19 cellular contexts compared by ENCODE assay signal in genomic region chr3:134693804-134694203, GRCh38. TPM values are rescaled to one million over a fixed set of nuclear protein-coding genes. Genes with fewer than 3 reads are reported as not detected.
"Had no signal": no experiment of that assay in that cellular context is flagged by ENCODE, and none has a peak within 500 bp of the region (broad histone marks: within the 10 kb centered on the region; RNA-seq: fewer than 3 reads in every experiment).

No MANE protein-coding gene starts in this region.

- H3K36me3 Mint-ChIP-seq: activated CD4-positive, alpha-beta memory T cell treated with anti-CD3 and anti-CD28 coated beads for 36 hours; activated CD8-positive, alpha-beta memory T cell treated with anti-CD3 and anti-CD28 coated beads, Interleukin-2, amount 10 ng/mL, durations not matched to agents 7 days and 5 days; activated naive CD8-positive, alpha-beta T cell; brain; memory B cell; natural killer cell treated with Interleukin-12 subunit alpha and Interleukin-12 subunit beta and Interleukin-15 and Interleukin-18, amount 100 ng/mL, for 72 hours had no signal

- H3K4me3 ChIP-seq: right lobe of liver, tibial artery had no signal

- H3K27ac ChIP-seq: epithelial cell of prostate, right lobe of liver, tibial artery, WERI-Rb-1 had no signal

- H3K27me3 ChIP-seq: right lobe of liver, tibial artery had no signal

- H3K4me1 ChIP-seq: right lobe of liver had no signal

- H3K9me3 ChIP-seq: right lobe of liver, tibial artery had no signal

- H3K4me1 Mint-ChIP-seq: activated CD4-positive, alpha-beta T cell treated with anti-CD3 and anti-CD28 coated beads for 36 hours; activated CD8-positive, alpha-beta memory T cell treated with anti-CD3 and anti-CD28 coated beads, Interleukin-2, amount 10 ng/mL, durations not matched to agents 7 days and 5 days; memory B cell; T-helper 17 cell had no signal

- H3K9me3 Mint-ChIP-seq: activated CD4-positive, alpha-beta memory T cell treated with anti-CD3 and anti-CD28 coated beads for 36 hours; brain; memory B cell; natural killer cell treated with Interleukin-12 subunit alpha and Interleukin-12 subunit beta and Interleukin-15 and Interleukin-18, amount 100 ng/mL, for 72 hours had no signal

- DNase-seq: activated CD4-positive, alpha-beta memory T cell treated with anti-CD3 and anti-CD28 coated beads for 36 hours; activated CD4-positive, alpha-beta T cell treated with anti-CD3 and anti-CD28 coated beads for 36 hours; activated CD8-positive, alpha-beta memory T cell treated with anti-CD3 and anti-CD28 coated beads, Interleukin-2, amount 10 ng/mL, durations not matched to agents 7 days and 5 days; activated T-cell treated with anti-CD3 and anti-CD28 coated beads, Interleukin-2, amount 50 U/mL, for 1 hour; dermis blood vessel endothelial cell; effector memory CD8-positive, alpha-beta T cell; foreskin melanocyte; occipital lobe; right lobe of liver; stimulated activated CD4-positive, alpha-beta T cell treated with anti-CD3 and anti-CD28 coated beads, Interleukin-1b, Interleukin-23, amount 100 ng/mL, for 48 hours; T-helper 17 cell; tibial artery; WERI-Rb-1 had no signal

- H3K27me3 Mint-ChIP-seq: activated CD4-positive, alpha-beta T cell treated with anti-CD3 and anti-CD28 coated beads for 36 hours; activated naive CD8-positive, alpha-beta T cell had no signal

- H3K27ac Mint-ChIP-seq: activated CD4-positive, alpha-beta memory T cell treated with anti-CD3 and anti-CD28 coated beads for 36 hours; activated CD4-positive, alpha-beta T cell treated with anti-CD3 and anti-CD28 coated beads for 36 hours; activated CD8-positive, alpha-beta memory T cell treated with anti-CD3 and anti-CD28 coated beads, Interleukin-2, amount 10 ng/mL, durations not matched to agents 7 days and 5 days; activated naive CD8-positive, alpha-beta T cell; effector memory CD8-positive, alpha-beta T cell; memory B cell; natural killer cell treated with Interleukin-12 subunit alpha and Interleukin-12 subunit beta and Interleukin-15 and Interleukin-18, amount 100 ng/mL, for 72 hours; progenitor cell of endocrine pancreas; T-helper 17 cell had no signal

- H3K4me3 Mint-ChIP-seq: activated CD4-positive, alpha-beta memory T cell treated with anti-CD3 and anti-CD28 coated beads for 36 hours; activated CD4-positive, alpha-beta T cell treated with anti-CD3 and anti-CD28 coated beads for 36 hours; activated CD8-positive, alpha-beta memory T cell treated with anti-CD3 and anti-CD28 coated beads, Interleukin-2, amount 10 ng/mL, durations not matched to agents 7 days and 5 days; activated naive CD8-positive, alpha-beta T cell; brain; effector memory CD8-positive, alpha-beta T cell; memory B cell; natural killer cell treated with Interleukin-12 subunit alpha and Interleukin-12 subunit beta and Interleukin-15 and Interleukin-18, amount 100 ng/mL, for 72 hours; T-helper 17 cell had no signal

- H3K36me3 ChIP-seq: right lobe of liver, tibial artery, WERI-Rb-1 had no signal

RNA-seq across cellular contexts. Expression of gene KY, which starts 43.0 kb away (rescaled TPM):
- total RNA-seq: activated CD4-positive, alpha-beta memory T cell treated with anti-CD3 and anti-CD28 coated beads for 36 hours; activated CD4-positive, alpha-beta T cell treated with anti-CD3 and anti-CD28 coated beads for 36 hours; activated CD8-positive, alpha-beta memory T cell treated with anti-CD3 and anti-CD28 coated beads, Interleukin-2, amount 10 ng/mL, durations not matched to agents 7 days and 5 days; dermis blood vessel endothelial cell; natural killer cell treated with Interleukin-12 subunit alpha and Interleukin-12 subunit beta and Interleukin-15 and Interleukin-18, amount 100 ng/mL, for 72 hours; progenitor cell of endocrine pancreas; right lobe of liver; T-helper 17 cell had no signal
